ENCODE assay signal across 8 cellular contexts in the genomic region with DNA sequence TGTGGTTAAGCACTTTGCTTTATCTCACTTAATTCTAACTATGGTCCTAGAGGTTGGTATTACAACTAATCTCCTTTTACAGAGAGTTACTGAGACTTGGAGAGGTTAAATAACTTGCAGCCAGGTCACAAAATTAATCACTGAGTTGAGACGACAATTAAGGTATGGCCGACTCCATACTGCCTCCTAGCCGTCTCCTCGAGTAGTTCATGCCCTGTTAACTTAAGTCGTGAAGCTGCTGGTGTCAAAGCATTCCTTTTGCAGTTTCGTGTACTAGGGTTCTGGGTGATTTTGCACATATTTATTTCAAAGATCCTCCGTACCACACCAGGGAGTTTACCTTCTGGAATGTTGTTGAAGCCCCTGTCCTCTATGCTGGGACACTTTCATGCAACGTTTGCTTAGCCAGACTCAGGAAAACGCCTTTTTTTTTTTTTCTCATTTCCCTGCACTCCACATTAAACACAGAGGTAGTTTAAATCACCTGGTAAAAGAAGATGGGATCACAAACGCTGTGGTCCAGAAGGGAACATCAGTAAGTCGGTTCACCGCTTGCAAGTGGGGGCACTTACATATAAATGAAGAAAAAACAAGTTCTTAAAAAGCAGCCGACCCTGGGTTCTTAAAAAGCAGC. TPM values are rescaled to one million over a fixed set of nuclear protein-coding genes. Genes with fewer than 3 reads are reported as not detected.
DNase-seq lines count a peak whose midpoint lies in the region; ATAC-seq, FAIRE-seq and TF ChIP-seq lines count a peak whose summit lies in the region.

No MANE protein-coding gene starts in this region.

- TF ChIP-seq CTCF in heart right ventricle (IDR thresholded peaks at IDR 0.05) (peak; percentile 37 to 80 (median 70)), prostate gland (IDR thresholded peaks at IDR 0.05) (peak; percentile 22 to 60 (median 52))

- H3K9me3 ChIP-seq in heart right ventricle (no peaks in the 10 kb centered on the region), prostate gland (no peaks in the 10 kb centered on the region)

- ATAC-seq in SK-N-SH treated with all-trans-retinoic acid at 6 μM for 48 hours, result peak; percentile 17
- peak in 2 of 8 donors; percentile 20 to 21 for ATAC-seq in heart right ventricle

- peak overlapping the region; percentile 81 to 97 (median 92) for H3K4me3 ChIP-seq in heart right ventricle
- H3K4me3 ChIP-seq in prostate gland, result peak overlapping the region; percentile 99

- peaks cover 22% of the 10 kb centered on the region for H3K4me1 Mint-ChIP-seq in activated naive CD8-positive, alpha-beta T cell treated with anti-CD3 and anti-CD28 coated beads for 36 hours

- H3K27me3 ChIP-seq in heart right ventricle (no peaks in the 10 kb centered on the region), prostate gland (replicated peaks; ENCODE audit: insufficient read depth) (no peaks in the 10 kb centered on the region)

- H3K9me3 Mint-ChIP-seq in activated naive CD8-positive, alpha-beta T cell treated with anti-CD3 and anti-CD28 coated beads for 36 hours, result no peaks in the 10 kb centered on the region

- H3K4me1 ChIP-seq in heart right ventricle (peaks cover 0 to 75% (median 55%) of the 10 kb centered on the region in 9 donors), prostate gland (replicated peaks) (peaks cover 3% of the 10 kb centered on the region)

- H3K36me3 Mint-ChIP-seq in activated naive CD8-positive, alpha-beta T cell treated with anti-CD3 and anti-CD28 coated beads for 36 hours, result peaks cover 3% of the 10 kb centered on the region

- H3K36me3 ChIP-seq in heart right ventricle (no peaks in the 10 kb centered on the region), prostate gland (no peaks in the 10 kb centered on the region)

- TF ChIP-seq POLR2A in H54 (IDR thresholded peaks at IDR 0.05; ENCODE audit: low read depth, low read length), result no peak
- TF ChIP-seq POLR2A in prostate gland (IDR thresholded peaks at IDR 0.05), result no peak

- FAIRE-seq in H54 (lab: Jason Lieb, UNC), result peak; percentile 66

- intact Hi-C loops in heart right ventricle (cut with DNase I), result loop anchor here in 8 of 10 donors (5.0 to 10.0 kb wide), 9 partner anchors 46 to 139 kb away; no protein-coding TSS in a partner anchor
- intact Hi-C loops in prostate gland (cut with DNase I), result no loop called here

- H3K4me3 Mint-ChIP-seq in activated naive CD8-positive, alpha-beta T cell treated with anti-CD3 and anti-CD28 coated beads for 36 hours, result peak overlapping the region; percentile 81

- no peaks in the 10 kb centered on the region for H3K27me3 Mint-ChIP-seq in activated naive CD8-positive, alpha-beta T cell treated with anti-CD3 and anti-CD28 coated beads for 36 hours

- peak overlapping the region; percentile 86 for H3K27ac Mint-ChIP-seq in activated naive CD8-positive, alpha-beta T cell treated with anti-CD3 and anti-CD28 coated beads for 36 hours

- H3K27ac ChIP-seq in heart right ventricle, result peak overlapping the region; percentile 94 to 100 (median 98)
- H3K27ac ChIP-seq in prostate gland, result peak overlapping the region; percentile 99 to 100

- WGBS in heart right ventricle, 2 donors, result 4% methylated on average over 13 of the region's 13 CpGs
- WGBS in prostate gland, result 2% methylated on average over 13 of the region's 13 CpGs

- peak; percentile 75 for DNase-seq in ELF-1 (ENCODE audit: low read depth, low spot score)
- peak; percentile 50 for DNase-seq in H54 (ENCODE audit: insufficient read length, low spot score)
- DNase-seq in M059J (ENCODE audit: low read depth), result peak; percentile 80
- peak; percentile 66 for DNase-seq in activated naive CD8-positive, alpha-beta T cell treated with anti-CD3 and anti-CD28 coated beads for 36 hours
- DNase-seq in heart right ventricle, result peak; percentile 28 to 56
- peak; percentile 54 for DNase-seq in prostate gland (ENCODE audit: low spot score)
- no peak for DNase-seq in DMS79 treated with DMSO at 0.1 percent for 48 hours (lab: John Stamatoyannopoulos, UW)

TF ChIP-seq in SK-N-SH treated with all-trans-retinoic acid at 6 μM for 48 hours, 23 proteins besides CTCF, POLR2A, EP300 and RAD21:
- TF ChIP-seq ZFP3 (CRISPR knock-in tag; IDR thresholded peaks at IDR 0.05), result no peak
- no peak for TF ChIP-seq ZFP30 (CRISPR knock-in tag; IDR thresholded peaks at IDR 0.05)
- no peak for TF ChIP-seq TOX (CRISPR knock-in tag; IDR thresholded peaks at IDR 0.05; ENCODE audit: borderline replicate concordance)
- TF ChIP-seq, protein P1, sequence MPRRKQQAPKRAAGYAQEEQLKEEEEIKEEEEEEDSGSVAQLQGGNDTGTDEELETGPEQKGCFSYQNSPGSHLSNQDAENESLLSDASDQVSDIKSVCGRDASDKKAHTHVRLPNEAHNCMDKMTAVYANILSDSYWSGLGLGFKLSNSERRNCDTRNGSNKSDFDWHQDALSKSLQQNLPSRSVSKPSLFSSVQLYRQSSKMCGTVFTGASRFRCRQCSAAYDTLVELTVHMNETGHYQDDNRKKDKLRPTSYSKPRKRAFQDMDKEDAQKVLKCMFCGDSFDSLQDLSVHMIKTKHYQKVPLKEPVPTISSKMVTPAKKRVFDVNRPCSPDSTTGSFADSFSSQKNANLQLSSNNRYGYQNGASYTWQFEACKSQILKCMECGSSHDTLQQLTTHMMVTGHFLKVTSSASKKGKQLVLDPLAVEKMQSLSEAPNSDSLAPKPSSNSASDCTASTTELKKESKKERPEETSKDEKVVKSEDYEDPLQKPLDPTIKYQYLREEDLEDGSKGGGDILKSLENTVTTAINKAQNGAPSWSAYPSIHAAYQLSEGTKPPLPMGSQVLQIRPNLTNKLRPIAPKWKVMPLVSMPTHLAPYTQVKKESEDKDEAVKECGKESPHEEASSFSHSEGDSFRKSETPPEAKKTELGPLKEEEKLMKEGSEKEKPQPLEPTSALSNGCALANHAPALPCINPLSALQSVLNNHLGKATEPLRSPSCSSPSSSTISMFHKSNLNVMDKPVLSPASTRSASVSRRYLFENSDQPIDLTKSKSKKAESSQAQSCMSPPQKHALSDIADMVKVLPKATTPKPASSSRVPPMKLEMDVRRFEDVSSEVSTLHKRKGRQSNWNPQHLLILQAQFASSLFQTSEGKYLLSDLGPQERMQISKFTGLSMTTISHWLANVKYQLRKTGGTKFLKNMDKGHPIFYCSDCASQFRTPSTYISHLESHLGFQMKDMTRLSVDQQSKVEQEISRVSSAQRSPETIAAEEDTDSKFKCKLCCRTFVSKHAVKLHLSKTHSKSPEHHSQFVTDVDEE (CRISPR knock-in tag; IDR thresholded peaks at IDR 0.05), result no peak
- TF ChIP-seq GLIS3 (CRISPR knock-in tag; IDR thresholded peaks at IDR 0.05), result no peak
- no peak for TF ChIP-seq CSDC2 (CRISPR knock-in tag; IDR thresholded peaks at IDR 0.05)
- no peak for TF ChIP-seq SNAI2 (CRISPR knock-in tag; IDR thresholded peaks at IDR 0.05)
- TF ChIP-seq ESRRG (CRISPR knock-in tag; IDR thresholded peaks at IDR 0.05), result no peak
- TF ChIP-seq ZNF70 (CRISPR knock-in tag; IDR thresholded peaks at IDR 0.05), result no peak
- no peak for TF ChIP-seq ISL1 (CRISPR knock-in tag; IDR thresholded peaks at IDR 0.05)
- no peak for TF ChIP-seq ZNF565 (CRISPR knock-in tag; conservative IDR thresholded peaks at IDR 0.05; ENCODE audit: low read depth)
- no peak for TF ChIP-seq ZC3H10 (CRISPR knock-in tag; IDR thresholded peaks at IDR 0.05)
- no peak for TF ChIP-seq BACH2 (CRISPR knock-in tag; IDR thresholded peaks at IDR 0.05; ENCODE audit: borderline replicate concordance)
- TF ChIP-seq ARNTL (CRISPR knock-in tag; IDR thresholded peaks at IDR 0.05; ENCODE audit: borderline replicate concordance, low read depth), result no peak

RNA-seq across cellular contexts. Expression of a gene that starts 0.6 kb away (rescaled TPM):
- 181 and 192 TPM in 2 replicates for total RNA-seq in M059J (2014; rRNA removed; shearing (Covaris generic))
- total RNA-seq in activated naive CD8-positive, alpha-beta T cell treated with anti-CD3 and anti-CD28 coated beads for 36 hours, result 10 to 100 TPM; 56.1 to 57.4 TPM
- total RNA-seq in heart right ventricle (100 to 1,000 TPM; 149 to 279 (median 219) TPM), prostate gland (10 to 100 TPM; 53.3 to 70.9 TPM)
- polyA plus RNA-seq in heart right ventricle, result 10 to 100 TPM; 57.3 to 90.7 TPM
